Comparison of ENCODE assay signal across 17 cellular contexts in the genomic region with DNA sequence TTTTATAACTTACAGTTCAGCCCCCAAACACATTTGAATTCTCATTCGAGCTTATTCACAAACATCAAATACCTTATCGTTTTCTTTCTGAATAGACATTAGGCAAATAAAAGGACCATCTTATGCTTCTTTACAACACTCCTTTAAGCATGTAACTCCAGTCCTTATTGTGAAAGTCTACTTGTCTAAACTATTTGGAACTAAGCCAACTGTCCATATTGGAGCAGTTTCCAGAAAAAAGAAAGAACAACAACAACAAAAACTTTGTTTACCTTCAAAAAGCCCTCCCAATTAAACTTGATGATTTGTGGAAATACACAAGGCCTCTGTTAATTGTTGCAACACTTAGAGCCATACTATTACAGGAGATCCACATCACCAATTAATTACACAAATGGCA.
"Had no signal": no experiment of that assay in that cellular context is flagged by ENCODE, and none has a peak within 500 bp of the region (broad histone marks: within the 10 kb centered on the region; RNA-seq: fewer than 3 reads in every experiment).

No MANE protein-coding gene starts in this region.

- H3K4me3 ChIP-seq: body of pancreas, heart right ventricle, left ventricle myocardium inferior, tibial artery had no signal

- DNase-seq: activated naive CD4-positive, alpha-beta T cell treated with Interleukin-2 at 50 U/mL for 16 hours; activated T-cell treated with anti-CD3 and anti-CD28 coated beads, Interleukin-2, amount 50 U/mL, for 24 hours; anterior cingulate cortex; body of pancreas; effector memory CD8-positive, alpha-beta T cell; foreskin fibroblast; heart right ventricle; immature natural killer cell; kidney glomerular epithelial cell; left ventricle myocardium inferior; midbrain; nucleus accumbens; right cardiac atrium; stimulated activated CD4-positive, alpha-beta T cell treated with anti-CD3 and anti-CD28 coated beads, Interleukin-12 subunit alpha, Interleukin-12 subunit beta, amount 100 ng/mL, for 4 hours; stimulated activated CD4-positive, alpha-beta T cell treated with anti-CD3 and anti-CD28 coated beads, Interleukin-4, amount 100 ng/mL, for 4 hours; T-helper 9 cell; tibial artery had no signal
